ENCODE assay signal across 8 cellular contexts in genomic region chr5:103232393-103232999, GRCh38. TPM values are rescaled to one million over a fixed set of nuclear protein-coding genes. Genes with fewer than 3 reads are reported as not detected.
DNase-seq lines count a peak whose midpoint lies in the region; ATAC-seq and TF ChIP-seq lines count a peak whose summit lies in the region.

No MANE protein-coding gene starts in this region.

- WGBS in psoas muscle, 3 donors: 80 to 82% (median 80%) methylated on average over 7 of the region's 7 CpGs

- H3K36me3 ChIP-seq in psoas muscle (ENCODE audit: insufficient read depth in 1 of 2, low read depth in 1 of 2): no peaks in the 10 kb centered on the region

- ATAC-seq in GM19452 (IDR thresholded peaks at IDR 0.05; ENCODE audit: unreplicated experiment): peak; percentile 60
- ATAC-seq in HG03460 (IDR thresholded peaks at IDR 0.05; ENCODE audit: unreplicated experiment): peak; percentile 81
- ATAC-seq in psoas muscle: peak in 3 of 4 donors; percentile 53 to 75 (median 72)

- no peaks in the 10 kb centered on the region for H3K27me3 ChIP-seq in psoas muscle (ENCODE audit: insufficient read depth in 3 of 3, low read length in 2 of 3)

- DNase-seq in NCI-H526 (lab: John Stamatoyannopoulos, UW) (peak; percentile 2 to 40), NCI-H526 treated with DMSO at 0.1 percent for 48 hours (lab: John Stamatoyannopoulos, UW) (no peak), SHP77 treated with DMSO at 0.1 percent for 48 hours (lab: John Stamatoyannopoulos, UW) (peak; percentile 16), fibroblast of gingiva (ENCODE audit: low read depth) (peak; percentile 29), psoas muscle (no peak), DMS153 (lab: John Stamatoyannopoulos, UW) (no peak)

- H3K27ac ChIP-seq in psoas muscle: no peak overlapping the region

- H3K4me1 ChIP-seq in psoas muscle: no peaks in the 10 kb centered on the region

- no peak overlapping the region for H3K4me3 ChIP-seq in psoas muscle

- intact Hi-C loops in psoas muscle (cut with DNase I): loop anchor here (1.0 to 5.0 kb wide), 2 partner anchors 243 to 245 kb away; no protein-coding TSS in a partner anchor

- peak; percentile 79 for TF ChIP-seq CTCF in psoas muscle (IDR thresholded peaks at IDR 0.05)

- H3K9me3 ChIP-seq in psoas muscle: no peaks in the 10 kb centered on the region

RNA-seq across cellular contexts. Expression of gene MACIR, which starts 26.1 kb away (rescaled TPM):
- total RNA-seq in psoas muscle: 10 to 100 TPM in 1 of 4 donors, 1 to 10 TPM in 3; 4.7 to 25.3 (median 5.0) TPM
- polyA plus RNA-seq in psoas muscle: 10 to 100 TPM in 2 of 3 donors, 1 to 10 TPM in 1; 5.7 to 12.0 (median 10.8) TPM

Comparison
In these comparisons a context has a peak if more than half of its experiments do, and no peak if none do; other contexts are left out.
1. DNase-seq: peak in NCI-H526 (2 of 2), SHP77 treated with DMSO at 0.1 percent for 48 hours (single experiment) and fibroblast of gingiva (single experiment); none in NCI-H526 treated with DMSO at 0.1 percent for 48 hours (single experiment), psoas muscle (0 of 2) and DMS153 (single experiment).
2. Peak in every context shown above with its lines, with median percentiles within 50 percentile points of each other: ATAC-seq.